Comparison of ENCODE assay signal across 16 cellular contexts in genomic region chr17:81073967-81074366, GRCh38.
"Had no signal": no experiment of that assay in that cellular context is flagged by ENCODE, and none has a peak within 500 bp of the region (broad histone marks: within the 10 kb centered on the region; RNA-seq: fewer than 3 reads in every experiment).

No MANE protein-coding gene starts in this region.

- H3K4me3 Mint-ChIP-seq: activated CD4-positive, alpha-beta memory T cell treated with anti-CD3 and anti-CD28 coated beads, Interleukin-2, amount 10 ng/mL, durations not matched to agents 7 days and 5 days; activated T-cell treated with anti-CD3 and anti-CD28 coated beads, Interleukin-2, amount 50 U/mL, for 72 hours; mesothelial cell of epicardium had no signal

- H3K27me3 ChIP-seq: gastroesophageal sphincter, hepatocyte, neutrophil, sigmoid colon, suprapubic skin had no signal

- H3K36me3 ChIP-seq: neutrophil had no signal

- H3K27me3 Mint-ChIP-seq: activated CD4-positive, alpha-beta memory T cell treated with anti-CD3 and anti-CD28 coated beads, Interleukin-2, amount 10 ng/mL, durations not matched to agents 7 days and 5 days had no signal

- H3K4me1 Mint-ChIP-seq: activated CD4-positive, alpha-beta memory T cell treated with anti-CD3 and anti-CD28 coated beads, Interleukin-2, amount 10 ng/mL, durations not matched to agents 7 days and 5 days had no signal

- H3K9me3 ChIP-seq: gastroesophageal sphincter, neutrophil, sigmoid colon, suprapubic skin had no signal

- H3K4me2 ChIP-seq: hepatocyte had no signal

- DNase-seq: activated CD4-positive, alpha-beta memory T cell treated with anti-CD3 and anti-CD28 coated beads, Interleukin-2, amount 10 ng/mL, durations not matched to agents 7 days and 5 days; activated gamma-delta T cell treated with Interleukin-2 at 50 U/mL for 16 hours; activated T-cell treated with anti-CD3 and anti-CD28 coated beads, Interleukin-2, amount 50 U/mL, for 72 hours; effector CD8-positive, alpha-beta T cell; kidney; sigmoid colon; stimulated activated CD4-positive, alpha-beta T cell treated with anti-CD3 and anti-CD28 coated beads, Interleukin-2, amount 100 ng/mL, for 48 hours; stimulated activated naive CD8-positive, alpha-beta T cell treated with anti-CD3 and anti-CD28 coated beads, Interleukin-15, Interleukin-2, amounts not matched to agents 100 U/mL and 50 U/mL, for 24 hours; SW 1271 had no signal

- H3K79me2 ChIP-seq: hepatocyte had no signal

- H3K27ac ChIP-seq: coronary artery, epithelial cell of prostate, gastroesophageal sphincter, hepatocyte, neutrophil, sigmoid colon, suprapubic skin had no signal

- H3K27ac Mint-ChIP-seq: activated CD4-positive, alpha-beta memory T cell treated with anti-CD3 and anti-CD28 coated beads, Interleukin-2, amount 10 ng/mL, durations not matched to agents 7 days and 5 days; activated T-cell treated with anti-CD3 and anti-CD28 coated beads, Interleukin-2, amount 50 U/mL, for 72 hours; mesothelial cell of epicardium had no signal

- H3K9me3 Mint-ChIP-seq: activated CD4-positive, alpha-beta memory T cell treated with anti-CD3 and anti-CD28 coated beads, Interleukin-2, amount 10 ng/mL, durations not matched to agents 7 days and 5 days; activated T-cell treated with anti-CD3 and anti-CD28 coated beads, Interleukin-2, amount 50 U/mL, for 72 hours; mesothelial cell of epicardium had no signal

- ATAC-seq: activated T-cell treated with anti-CD3 and anti-CD28 coated beads, Interleukin-2, amount 50 U/mL, for 72 hours; gastroesophageal sphincter; stimulated activated naive CD8-positive, alpha-beta T cell treated with anti-CD3 and anti-CD28 coated beads, Interleukin-15, Interleukin-2, amounts not matched to agents 100 U/mL and 50 U/mL, for 24 hours had no signal

- H3K4me3 ChIP-seq: coronary artery, gastroesophageal sphincter, hepatocyte, sigmoid colon, suprapubic skin had no signal

- H2AFZ ChIP-seq: hepatocyte had no signal
